Comparison of ENCODE assay signal across 8 cellular contexts in the genomic region with DNA sequence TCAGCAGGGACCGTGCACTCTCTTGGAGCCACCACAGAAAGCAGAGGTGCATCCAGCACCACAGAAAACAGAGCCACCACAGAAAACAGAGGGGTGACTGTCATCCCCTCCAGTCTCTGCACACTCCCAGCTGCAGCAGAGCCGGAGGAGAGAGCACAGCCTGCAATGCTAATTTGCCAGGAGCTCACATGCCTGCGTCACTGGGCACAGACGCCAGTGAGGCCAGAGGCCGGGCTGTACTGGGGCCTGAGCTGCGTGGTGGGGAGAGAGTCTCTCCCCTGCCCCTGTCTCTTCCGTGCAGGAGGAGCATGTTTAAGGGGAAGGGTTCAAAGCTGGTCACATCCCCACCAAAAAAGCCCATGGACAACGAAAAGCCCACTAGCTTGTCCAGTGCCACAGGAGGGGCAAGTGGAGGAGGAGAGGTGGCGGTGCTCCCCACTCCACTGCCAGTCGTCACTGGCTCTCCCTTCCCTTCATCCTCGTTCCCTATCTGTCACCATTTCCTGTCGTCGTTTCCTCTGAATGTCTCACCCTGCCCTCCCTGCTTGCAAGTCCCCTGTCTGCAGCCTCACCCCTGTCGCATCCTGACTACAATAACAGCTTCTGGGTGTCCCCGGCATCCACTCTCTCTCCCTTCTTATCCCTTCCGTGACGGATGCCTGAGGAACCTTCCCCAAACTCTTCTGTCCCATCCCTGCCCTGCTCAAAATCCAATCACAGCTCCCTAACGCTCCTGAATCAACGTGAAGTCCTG.
A peak's percentile ranks its signal among the peaks of the same experiment; 100 is the strongest.
DNase-seq lines count a peak whose midpoint lies in the region; ATAC-seq, FAIRE-seq and TF ChIP-seq lines count a peak whose summit lies in the region.
"Not testable (repeated sequence)": the region's sequence is repeated elsewhere in the genome, so short reads cannot be mapped to it uniquely, and the experiment has no call there.

No MANE protein-coding gene starts in this region.

- TF ChIP-seq CTCF in CD14-positive monocyte (IDR thresholded peaks at IDR 0.05); activated CD8-positive, alpha-beta T cell treated with anti-CD3 and anti-CD28 coated beads for 36 hours (IDR thresholded peaks at IDR 0.05); breast epithelium (IDR thresholded peaks at IDR 0.05); neutrophil (IDR thresholded peaks at IDR 0.05): not testable (repeated sequence)

- not testable (repeated sequence) for H3K9me3 Mint-ChIP-seq in CD14-positive monocyte; activated CD8-positive, alpha-beta T cell treated with anti-CD3 and anti-CD28 coated beads for 36 hours

- FAIRE-seq in frontal cortex (lab: Jason Lieb, UNC), result not testable (repeated sequence)

- H3K27ac Mint-ChIP-seq in CD14-positive monocyte, result peak overlapping the region; percentile 19 to 83 (median 62)
- H3K27ac Mint-ChIP-seq in activated CD8-positive, alpha-beta T cell treated with anti-CD3 and anti-CD28 coated beads for 36 hours, result not testable (repeated sequence)

- H4K20me1 ChIP-seq in Karpas-422 (ENCODE audit: insufficient read depth, low read depth, low read length), result not testable (repeated sequence)

- H2AFZ ChIP-seq in Karpas-422 (ENCODE audit: low read length), result not testable (repeated sequence)

- H3K4me1 Mint-ChIP-seq in CD14-positive monocyte, result peaks cover 10% of the 10 kb centered on the region
- not testable (repeated sequence) for H3K4me1 Mint-ChIP-seq in activated CD8-positive, alpha-beta T cell treated with anti-CD3 and anti-CD28 coated beads for 36 hours (ENCODE audit: low read depth)

- not testable (repeated sequence) for H3K27me3 Mint-ChIP-seq in CD14-positive monocyte (ENCODE audit: low read depth in 3 of 3); activated CD8-positive, alpha-beta T cell treated with anti-CD3 and anti-CD28 coated beads for 36 hours

- not testable (repeated sequence) for TF ChIP-seq POLR2A in breast epithelium (IDR thresholded peaks at IDR 0.05)

- H3K27me3 ChIP-seq in Karpas-422 (ENCODE audit: low read length); breast epithelium; neutrophil: not testable (repeated sequence)

- H3K4me3 Mint-ChIP-seq in CD14-positive monocyte, result peak overlapping the region; percentile 18 to 48
- H3K4me3 Mint-ChIP-seq in activated CD8-positive, alpha-beta T cell treated with anti-CD3 and anti-CD28 coated beads for 36 hours, result not testable (repeated sequence)

- DNase-seq in CD14-positive monocyte (ENCODE audit: low spot score), result peak; percentile 50
- peak; percentile 16 for DNase-seq in Karpas-422
- peak; percentile 14 for DNase-seq in activated CD8-positive, alpha-beta T cell treated with anti-CD3 and anti-CD28 coated beads for 36 hours
- peak; percentile 10 to 47 for DNase-seq in breast epithelium (ENCODE audit: low spot score in 2 of 2)
- DNase-seq in frontal cortex (ENCODE audit: low spot score in 2 of 2), result peak; percentile 58 to 85
- peak; percentile 0 for DNase-seq in kidney tubule cell (ENCODE audit: low spot score)
- peak; percentile 95 for DNase-seq in superior temporal gyrus (ENCODE audit: extremely low spot score)

- not testable (repeated sequence) for H3K9me2 ChIP-seq in Karpas-422 (replicated peaks; ENCODE audit: insufficient read depth, low read length)

- H3K9me3 ChIP-seq in Karpas-422 (ENCODE audit: low read length); breast epithelium; neutrophil: not testable (repeated sequence)

- POLR2A ChIA-PET in activated CD8-positive, alpha-beta T cell treated with anti-CD3 and anti-CD28 coated beads for 36 hours (lab: Charles Lee), result not testable (repeated sequence)

- not testable (repeated sequence) for H3K4me2 ChIP-seq in Karpas-422 (ENCODE audit: low read depth, low read length, poor library complexity, severe bottlenecking)

- CTCF ChIA-PET in activated CD8-positive, alpha-beta T cell treated with anti-CD3 and anti-CD28 coated beads for 36 hours (lab: Charles Lee), result not testable (repeated sequence)

- peaks cover 9 to 11% of the 10 kb centered on the region in 2 donors for H3K36me3 Mint-ChIP-seq in CD14-positive monocyte
- H3K36me3 Mint-ChIP-seq in activated CD8-positive, alpha-beta T cell treated with anti-CD3 and anti-CD28 coated beads for 36 hours (ENCODE audit: low read depth), result not testable (repeated sequence)

- H3K27ac ChIP-seq in Karpas-422 (ENCODE audit: low read length); breast epithelium: not testable (repeated sequence)
- H3K27ac ChIP-seq in neutrophil, result peak overlapping the region; percentile 71

- not testable (repeated sequence) for H3K9ac ChIP-seq in Karpas-422 (ENCODE audit: low read length)

- not testable (repeated sequence) for H3K4me1 ChIP-seq in Karpas-422 (ENCODE audit: low read length); breast epithelium
- H3K4me1 ChIP-seq in neutrophil (ENCODE audit: control insufficient read depth in 1 of 2, insufficient read depth in 1 of 2, low read depth in 1 of 2, low read length in 1 of 2), result peaks cover 8 to 10% of the 10 kb centered on the region in 2 experiments

- not testable (repeated sequence) for H3K36me3 ChIP-seq in Karpas-422 (ENCODE audit: insufficient read depth, low read length); breast epithelium; neutrophil

- H3K4me3 ChIP-seq in Karpas-422 (ENCODE audit: low read length); breast epithelium; neutrophil (ENCODE audit: low read depth in 1 of 2, low read length in 1 of 2): not testable (repeated sequence)

- ATAC-seq in activated CD8-positive, alpha-beta T cell treated with anti-CD3 and anti-CD28 coated beads for 36 hours, result not testable (repeated sequence)

- H3K79me2 ChIP-seq in Karpas-422 (ENCODE audit: low read length), result not testable (repeated sequence)

- intact Hi-C loops in CD14-positive monocyte (cut with micrococcal nuclease); activated CD8-positive, alpha-beta T cell treated with anti-CD3 and anti-CD28 coated beads for 36 hours (cut with micrococcal nuclease); breast epithelium (cut with DNase I; ENCODE audit: low total_unique reads): not testable (repeated sequence)

Comparison
In these comparisons a context has a peak if more than half of its experiments do, and no peak if none do; other contexts are left out.
1. DNase-seq: peak in every context shown above with its lines; median percentile 95 in superior temporal gyrus; 72 in frontal cortex; 50 in CD14-positive monocyte; 28 in breast epithelium; 16 in Karpas-422; 14 in activated CD8-positive, alpha-beta T cell treated with anti-CD3 and anti-CD28 coated beads for 36 hours; 0 in kidney tubule cell.